Comparison of ENCODE assay signal across 23 cellular contexts in genomic region chr2:37425408-37425807, GRCh38.
DNase-seq lines count a peak whose midpoint lies in the region; ATAC-seq and TF ChIP-seq lines count a peak whose summit lies in the region.
"Had no signal": no experiment of that assay in that cellular context is flagged by ENCODE, and none has a peak within 500 bp of the region (broad histone marks: within the 10 kb centered on the region; RNA-seq: fewer than 3 reads in every experiment).

No MANE protein-coding gene starts in this region.

- TF ChIP-seq POLR2A in heart left ventricle (IDR thresholded peaks at IDR 0.05), result no peak

- no peak overlapping the region for H4K91ac ChIP-seq in trophoblast cell (ENCODE audit: low read depth, low read length)

- H3K36me3 ChIP-seq in heart left ventricle, result no peaks in the 10 kb centered on the region
- H3K36me3 ChIP-seq in left ventricle myocardium inferior, result no peaks in the 10 kb centered on the region
- no peaks in the 10 kb centered on the region for H3K36me3 ChIP-seq in trophoblast cell (ENCODE audit: control insufficient read depth in 1 of 2, insufficient read depth in 2 of 2, low read length in 2 of 2)
- H3K36me3 ChIP-seq: BLaER1 had no signal

- no peak overlapping the region for H3K4me3 ChIP-seq in heart left ventricle
- no peak overlapping the region for H3K4me3 ChIP-seq in left ventricle myocardium inferior
- H3K4me3 ChIP-seq in trophoblast cell (ENCODE audit: low read depth, low read length), result no peak overlapping the region
- H3K4me3 ChIP-seq: BLaER1, GM12878, GM23248 had no signal

- no peak for TF ChIP-seq CTCF in heart left ventricle (IDR thresholded peaks at IDR 0.05)
- TF ChIP-seq CTCF in left ventricle myocardium inferior (IDR thresholded peaks at IDR 0.05; ENCODE audit: borderline replicate concordance), result no peak

- H3K9me3 Mint-ChIP-seq in memory B cell, result peaks cover 3% of the 10 kb centered on the region
- H3K9me3 Mint-ChIP-seq: CD8-positive, alpha-beta T cell had no signal

- H3K23ac ChIP-seq in trophoblast cell (ENCODE audit: low read length), result no peak overlapping the region

- peak overlapping the region in 6 of 12 donors; percentile 2 to 73 (median 50) for H3K27ac ChIP-seq in heart left ventricle
- peak overlapping the region; percentile 8 for H3K27ac ChIP-seq in left ventricle myocardium inferior (replicated peaks)
- H3K27ac ChIP-seq in trophoblast cell (ENCODE audit: low read depth, low read length), result no peak overlapping the region
- H3K27ac ChIP-seq: 22Rv1, BLaER1, C4-2B, GM23248 had no signal

- no peak overlapping the region for H4K8ac ChIP-seq in trophoblast cell (ENCODE audit: low read depth, low read length)

- H3K27me3 Mint-ChIP-seq in memory B cell, result no peaks in the 10 kb centered on the region
- H3K27me3 Mint-ChIP-seq: B cell had no signal

- H3K4me2 ChIP-seq in trophoblast cell (ENCODE audit: low read length), result no peak overlapping the region
- H3K4me2 ChIP-seq: BLaER1 had no signal

- no peak overlapping the region for H3K4ac ChIP-seq in trophoblast cell (ENCODE audit: low read depth, low read length)

- H2AFZ ChIP-seq in trophoblast cell (ENCODE audit: insufficient read depth, low read length, poor library complexity), result no peak overlapping the region
- H2AFZ ChIP-seq: GM23248 had no signal

- no peak overlapping the region for H2AK5ac ChIP-seq in trophoblast cell (ENCODE audit: low read length)

- H3K9me3 ChIP-seq in heart left ventricle, result peaks cover 0 to 5% (median 0%) of the 10 kb centered on the region in 12 donors
- peaks cover 4% of the 10 kb centered on the region for H3K9me3 ChIP-seq in left ventricle myocardium inferior (replicated peaks)
- H3K9me3 ChIP-seq in trophoblast cell (ENCODE audit: insufficient read depth, low read depth, low read length), result no peaks in the 10 kb centered on the region

- no peaks in the 10 kb centered on the region for H3K79me1 ChIP-seq in trophoblast cell (ENCODE audit: low read length)

- no peaks in the 10 kb centered on the region for H3K4me1 Mint-ChIP-seq in memory B cell
- H3K4me1 Mint-ChIP-seq: B cell; CD4-positive, CD25-positive, alpha-beta regulatory T cell had no signal

- no peaks in the 10 kb centered on the region for H3K36me3 Mint-ChIP-seq in memory B cell
- H3K36me3 Mint-ChIP-seq: CD4-positive, CD25-positive, alpha-beta regulatory T cell; CD8-positive, alpha-beta T cell had no signal

- H3K79me2 ChIP-seq in trophoblast cell (ENCODE audit: control insufficient read depth, insufficient read depth, low read length, poor library complexity), result no peaks in the 10 kb centered on the region

- WGBS in heart left ventricle, 4 donors, result 47 to 55% (median 54%) methylated on average over 3 of the region's 3 CpGs
- WGBS in trophoblast cell (ENCODE audit: extremely low coverage, insufficient coverage, insufficient read length), result no CpG with 5 or more reads among the region's 3 CpGs

- H4K12ac ChIP-seq in trophoblast cell (ENCODE audit: low read depth, low read length), result no peak overlapping the region

- intact Hi-C loops in Right ventricle myocardium inferior (cut with DNase I) (no loop called here), cardiac septum (cut with DNase I) (no loop called here), heart left ventricle (cut with DNase I) (loop anchor here in 1 of 10 donors (5.0 kb wide), 1 partner anchor 397 kb away; no protein-coding TSS in a partner anchor), left ventricle myocardium inferior (cut with micrococcal nuclease) (no loop called here)

- no peaks in the 10 kb centered on the region for H3K27me3 ChIP-seq in heart left ventricle
- no peaks in the 10 kb centered on the region for H3K27me3 ChIP-seq in left ventricle myocardium inferior (ENCODE audit: low read depth)
- no peaks in the 10 kb centered on the region for H3K27me3 ChIP-seq in trophoblast cell (ENCODE audit: insufficient read depth, low read length)
- H3K27me3 ChIP-seq: BLaER1 had no signal

- DNase-seq in Right ventricle myocardium inferior (ENCODE audit: missing footprints), result no peak
- DNase-seq in cardiac septum (ENCODE audit: low spot score), result no peak
- DNase-seq in heart left ventricle, result peak in 1 of 5 donors; percentile 29
- DNase-seq in left ventricle myocardium inferior, result no peak
- DNase-seq in memory B cell (ENCODE audit: low spot score in 2 of 2), result no peak
- no peak for DNase-seq in trophoblast cell
- no peak for DNase-seq in iPS-NIHi7 (ENCODE audit: extremely low spot score)
- DNase-seq in ecto neural progenitor cell (ENCODE audit: low spot score), result no peak
- DNase-seq: Caco-2; CD4-positive, CD25-positive, alpha-beta regulatory T cell; CD8-positive, alpha-beta T cell; DMS153; DMS79; EL; GDM1; GM23248; H7; HCEC 1CT had no signal

- H3K27ac Mint-ChIP-seq in memory B cell, result peak overlapping the region; percentile 11
- H3K27ac Mint-ChIP-seq: B cell; CD8-positive, alpha-beta T cell had no signal

- H2BK5ac ChIP-seq in trophoblast cell (ENCODE audit: low read depth, low read length, poor library complexity), result no peak overlapping the region

- H3K9ac ChIP-seq in trophoblast cell (ENCODE audit: low read length), result no peak overlapping the region
- H3K9ac ChIP-seq: BLaER1, GM23248 had no signal

- H2BK120ac ChIP-seq in trophoblast cell (ENCODE audit: insufficient read depth, low read length, poor library complexity), result no peak overlapping the region

- H2BK12ac ChIP-seq in trophoblast cell (ENCODE audit: low read length), result no peak overlapping the region

- H3K18ac ChIP-seq in trophoblast cell (ENCODE audit: low read length), result no peak overlapping the region

- ATAC-seq in Right ventricle myocardium inferior, result peak; percentile 72
- peak; percentile 79 to 92 (median 87) for ATAC-seq in heart left ventricle
- ATAC-seq in memory B cell (ENCODE audit: low read depth), result no peak
- ATAC-seq: CD8-positive, alpha-beta T cell; GM12878 had no signal

- H3K4me3 Mint-ChIP-seq in memory B cell, result no peak overlapping the region
- H3K4me3 Mint-ChIP-seq: B cell; CD4-positive, CD25-positive, alpha-beta regulatory T cell; CD8-positive, alpha-beta T cell had no signal

- H3K4me1 ChIP-seq in heart left ventricle (peaks cover 0 to 11% (median 0%) of the 10 kb centered on the region in 12 donors), left ventricle myocardium inferior (peaks cover 13% of the 10 kb centered on the region), trophoblast cell (ENCODE audit: control insufficient read depth in 1 of 2, insufficient read depth in 2 of 2, low read length in 2 of 2) (peaks cover 3 to 6% of the 10 kb centered on the region in 2 experiments)
- H3K4me1 ChIP-seq: BLaER1 had no signal

- H3K14ac ChIP-seq in trophoblast cell (ENCODE audit: low read length), result no peak overlapping the region
